In genomic region chr13:113322043-113322461, GRCh38 we compare ENCODE assay signal across 24 cellular contexts. TPM values are rescaled to one million over a fixed set of nuclear protein-coding genes. Genes with fewer than 3 reads are reported as not detected.
DNase-seq lines count a peak whose midpoint lies in the region; ATAC-seq, FAIRE-seq and TF ChIP-seq lines count a peak whose summit lies in the region.
"Had no signal": no experiment of that assay in that cellular context is flagged by ENCODE, and none has a peak within 500 bp of the region (broad histone marks: within the 10 kb centered on the region; RNA-seq: fewer than 3 reads in every experiment).

No MANE protein-coding gene starts in this region.

- H3K4me1 ChIP-seq in GM23338 (ENCODE audit: insufficient read depth) (no peaks in the 10 kb centered on the region), kidney (ENCODE audit: control insufficient read depth in 1 of 2, insufficient read depth in 1 of 2, low read depth in 1 of 2, low read length in 2 of 2) (peaks cover 3 to 11% of the 10 kb centered on the region in 2 donors), adrenal gland (replicated peaks in 1 of 2) (peaks cover 0 to 4% of the 10 kb centered on the region in 2 donors), vagina (no peaks in the 10 kb centered on the region)
- H3K4me1 ChIP-seq: BLaER1 treated with 17β-estradiol and CSF1 and Interleukin-3, amounts not matched to agents 10 nM and 100 nM had no signal

- no peaks in the 10 kb centered on the region for H3K4me1 Mint-ChIP-seq in GM23338
- H3K4me1 Mint-ChIP-seq in nephron, result peaks cover 14% of the 10 kb centered on the region

- H3K79me2 ChIP-seq in GM23338 (replicated peaks; ENCODE audit: insufficient read depth), result no peaks in the 10 kb centered on the region; the same call in 1 of the 2 replicates

- peaks cover 9% of the 10 kb centered on the region; the same call in 1 of the 2 replicates for H4K20me1 ChIP-seq in GM23338 (replicated peaks; ENCODE audit: insufficient read depth)

- no peak overlapping the region for H3K4me3 ChIP-seq in GM23338
- H3K4me3 ChIP-seq in kidney (ENCODE audit: low read length in 2 of 2), result no peak overlapping the region
- H3K4me3 ChIP-seq in adrenal gland, result no peak overlapping the region
- H3K4me3 ChIP-seq in vagina, result no peak overlapping the region
- H3K4me3 ChIP-seq: BLaER1 treated with 17β-estradiol and CSF1 and Interleukin-3, amounts not matched to agents 10 nM and 100 nM; MG63 had no signal

- H3K4me2 ChIP-seq in GM23338, result no peak overlapping the region
- H3K4me2 ChIP-seq: BLaER1 treated with 17β-estradiol and CSF1 and Interleukin-3, amounts not matched to agents 10 nM and 100 nM had no signal

- 84 to 94% (median 90%) methylated on average over 16 to 17 of the region's 17 CpGs for WGBS in adrenal gland, 4 donors

- H3K27me3 ChIP-seq in GM23338 (ENCODE audit: insufficient read depth) (no peaks in the 10 kb centered on the region), adrenal gland (no peaks in the 10 kb centered on the region), vagina (no peaks in the 10 kb centered on the region)
- H3K27me3 ChIP-seq: BLaER1 treated with 17β-estradiol and CSF1 and Interleukin-3, amounts not matched to agents 10 nM and 100 nM had no signal

- no peak overlapping the region for H2AFZ ChIP-seq in GM23338

- 0 out of 2 replicates have a peak overlapping the region, but pooled peaks have one; percentile 30 for H3K27ac ChIP-seq in GM23338 (ENCODE audit: low read depth)
- peak overlapping the region in 1 of 2 donors; percentile 9 for H3K27ac ChIP-seq in kidney (ENCODE audit: low read depth in 2 of 2, low read length in 2 of 2)
- no peak overlapping the region for H3K27ac ChIP-seq in adrenal gland
- no peak overlapping the region for H3K27ac ChIP-seq in vagina
- H3K27ac ChIP-seq: BLaER1 treated with 17β-estradiol and CSF1 and Interleukin-3, amounts not matched to agents 10 nM and 100 nM; RWPE1 had no signal

- H3K9me2 ChIP-seq in GM23338 (ENCODE audit: insufficient read depth), result no peaks in the 10 kb centered on the region

- FAIRE-seq in kidney (lab: Jason Lieb, UNC), result no peak
- FAIRE-seq: A204.1, GM12892, GM18507 had no signal

- H3K9me3 ChIP-seq in kidney (ENCODE audit: control insufficient read depth in 1 of 2, low read length in 2 of 2), result no peaks in the 10 kb centered on the region
- H3K9me3 ChIP-seq in adrenal gland (replicated peaks in 1 of 3), result no peaks in the 10 kb centered on the region
- H3K9me3 ChIP-seq in vagina, result no peaks in the 10 kb centered on the region
- H3K9me3 ChIP-seq: BLaER1 treated with 17β-estradiol and CSF1 and Interleukin-3, amounts not matched to agents 10 nM and 100 nM; MG63 had no signal

- H3K27me3 Mint-ChIP-seq in GM23338 (ENCODE audit: insufficient read depth, low read depth, poor library complexity) (peaks cover 13% of the 10 kb centered on the region), nephron (ENCODE audit: low read depth) (no peaks in the 10 kb centered on the region)

- no peak; the same call in 2 of the 3 replicates for ATAC-seq in GM23338
- ATAC-seq: CD8-positive, alpha-beta T cell; PC-3 had no signal

- intact Hi-C loops in kidney (cut with DNase I), result no loop called here
- intact Hi-C loops in adrenal gland (cut with DNase I), result no loop called here
- intact Hi-C loops in vagina (cut with DNase I), result no loop called here

- H3K36me3 ChIP-seq in GM23338 (ENCODE audit: insufficient read depth) (peaks cover 21% of the 10 kb centered on the region), kidney (ENCODE audit: control insufficient read depth in 1 of 2, insufficient read depth in 2 of 2, low read length in 2 of 2) (peaks cover 39 to 53% of the 10 kb centered on the region in 2 donors), adrenal gland (replicated peaks in 1 of 2) (peaks cover 0 to 70% of the 10 kb centered on the region in 2 donors), vagina (peaks cover 0 to 46% of the 10 kb centered on the region in 2 donors)

- TF ChIP-seq POLR2A in adrenal gland (IDR thresholded peaks at IDR 0.05) (no peak), vagina (IDR thresholded peaks at IDR 0.05) (no peak)

- no peak overlapping the region for H3K9ac ChIP-seq in kidney (ENCODE audit: low read length in 2 of 2)
- H3K9ac ChIP-seq: BLaER1 treated with 17β-estradiol and CSF1 and Interleukin-3, amounts not matched to agents 10 nM and 100 nM had no signal

- no peak overlapping the region for H3K4me3 Mint-ChIP-seq in GM23338
- no peak overlapping the region for H3K4me3 Mint-ChIP-seq in nephron
- H3K4me3 Mint-ChIP-seq: CD8-positive, alpha-beta T cell had no signal

- DNase-seq in GM23338 (ENCODE audit: low spot score), result no peak
- peak; percentile 19 to 40 for DNase-seq in Kasumi-1 (lab: John Stamatoyannopoulos, UW)
- peak; percentile 69 for DNase-seq in kidney
- no peak for DNase-seq in adrenal gland
- no peak for DNase-seq in vagina (ENCODE audit: extremely low spot score in 2 of 2)
- no peak for DNase-seq in AG20443 (ENCODE audit: low spot score)
- no peak for DNase-seq in NOMO-1 treated with dmso at 0.1 percent for 144 hours (lab: John Stamatoyannopoulos, UW; ENCODE audit: unreplicated experiment)
- DNase-seq: Calu3; CD8-positive, alpha-beta T cell; GOT3; Karpas-422; MG63; NCI-H1092; NCI-H1436 treated with DMSO at 0.1 percent for 48 hours; NCI-H2029; NCI-H345; NCI-H524 treated with DMSO at 0.1 percent for 48 hours; PC-3 had no signal

- no peaks in the 10 kb centered on the region for H3K9me3 Mint-ChIP-seq in GM23338
- no peaks in the 10 kb centered on the region for H3K9me3 Mint-ChIP-seq in nephron
- H3K9me3 Mint-ChIP-seq: CD8-positive, alpha-beta T cell had no signal

- H3K27ac Mint-ChIP-seq in GM23338, result no peak overlapping the region
- peak overlapping the region; percentile 84 to 99 (median 93) for H3K27ac Mint-ChIP-seq in nephron
- H3K27ac Mint-ChIP-seq: CD8-positive, alpha-beta T cell had no signal

- no peak for TF ChIP-seq CTCF in GM23338 (conservative IDR thresholded peaks at IDR 0.05; ENCODE audit: low read depth in 2 of 2)
- TF ChIP-seq CTCF in kidney (IDR thresholded peaks at IDR 0.05; ENCODE audit: borderline replicate concordance, extremely low read depth, insufficient read depth), result no peak
- TF ChIP-seq CTCF in nephron (IDR thresholded peaks at IDR 0.05; ENCODE audit: unreplicated experiment in 3 of 3), result no peak
- no peak for TF ChIP-seq CTCF in adrenal gland (IDR thresholded peaks at IDR 0.05)
- no peak for TF ChIP-seq CTCF in vagina (IDR thresholded peaks at IDR 0.05)

- peaks cover 44% of the 10 kb centered on the region for H3F3A ChIP-seq in GM23338 (replicated peaks; ENCODE audit: low read depth)

- H3K36me3 Mint-ChIP-seq in GM23338 (ENCODE audit: low read depth) (peaks cover 62% of the 10 kb centered on the region), nephron (ENCODE audit: low read depth) (peaks cover 50% of the 10 kb centered on the region)

TF ChIP-seq in GM23338, 12 proteins besides CTCF, POLR2A, EP300 and RAD21 (continues in another document):
- TF ChIP-seq ETS1 (IDR thresholded peaks at IDR 0.05) (no peak), NANOG (IDR thresholded peaks at IDR 0.05; ENCODE audit: borderline replicate concordance) (no peak), POLR2AphosphoS5 (IDR thresholded peaks at IDR 0.05; ENCODE audit: low read depth) (no peak), ZNF331 (CRISPR knock-in tag; IDR thresholded peaks at IDR 0.05; ENCODE audit: low read depth) (no peak), STAT1 (IDR thresholded peaks at IDR 0.05; ENCODE audit: unreplicated experiment) (no peak), EZH2 (IDR thresholded peaks at IDR 0.05; ENCODE audit: low read depth, unreplicated experiment) (no peak), JUNB (IDR thresholded peaks at IDR 0.05; ENCODE audit: unreplicated experiment) (no peak)

RNA-seq across cellular contexts. Expression of gene LAMP1, which starts 25.0 kb away (rescaled TPM):
- total RNA-seq in GM23338 (2014; rRNA removed; shearing (Covaris generic)), result 97.8 and 107 TPM in 2 replicates
- polyA plus RNA-seq in GM23338 (2016; fragmentation: Nextera tagmentation; extraction: Ambion mirVana) (34.5 and 36.5 TPM in 2 replicates), kidney (ENCODE audit: insufficient read depth, low read depth, low replicate concordance) (210 TPM), adrenal gland (100 to 1,000 TPM in 1 of 3 donors, 10 to 100 TPM in 2; 40.6 to 106 (median 42.2) TPM)
- total RNA-seq in kidney (256 TPM), adrenal gland (100 to 1,000 TPM; 159 to 267 (median 186) TPM), vagina (77.8 TPM)

RNA-seq across cellular contexts. Expression of gene GRTP1, which starts 41.9 kb away (rescaled TPM):
- 33.9 and 56.2 TPM in 2 replicates for total RNA-seq in GM23338 (2014; rRNA removed; shearing (Covaris generic))
- 55.7 and 61.8 TPM in 2 replicates for polyA plus RNA-seq in GM23338 (2016; fragmentation: Nextera tagmentation; extraction: Ambion mirVana)
- 9.6 TPM for total RNA-seq in kidney
- 18.3 TPM for polyA plus RNA-seq in kidney (ENCODE audit: insufficient read depth, low read depth, low replicate concordance)
- 10 to 100 TPM in 7 of 8 donors, 1 to 10 TPM in 1; 10.0 to 28.0 (median 16.1) TPM for total RNA-seq in adrenal gland
- 1 to 10 TPM; 6.8 to 7.9 (median 7.0) TPM for polyA plus RNA-seq in adrenal gland
- 15.0 TPM for total RNA-seq in vagina
- total RNA-seq: CD8-positive, alpha-beta T cell had no signal

Comparison
In these comparisons a context has a peak if more than half of its experiments do, and no peak if none do; other contexts are left out.
1. DNase-seq: peak in Kasumi-1 (2 of 2) and kidney (single experiment); none in GM23338 (single experiment), adrenal gland (0 of 7), vagina (0 of 2), AG20443 (single experiment) and NOMO-1 treated with dmso at 0.1 percent for 144 hours (single experiment).